Comparison of ENCODE assay signal across 1 cellular context in the genomic region with DNA sequence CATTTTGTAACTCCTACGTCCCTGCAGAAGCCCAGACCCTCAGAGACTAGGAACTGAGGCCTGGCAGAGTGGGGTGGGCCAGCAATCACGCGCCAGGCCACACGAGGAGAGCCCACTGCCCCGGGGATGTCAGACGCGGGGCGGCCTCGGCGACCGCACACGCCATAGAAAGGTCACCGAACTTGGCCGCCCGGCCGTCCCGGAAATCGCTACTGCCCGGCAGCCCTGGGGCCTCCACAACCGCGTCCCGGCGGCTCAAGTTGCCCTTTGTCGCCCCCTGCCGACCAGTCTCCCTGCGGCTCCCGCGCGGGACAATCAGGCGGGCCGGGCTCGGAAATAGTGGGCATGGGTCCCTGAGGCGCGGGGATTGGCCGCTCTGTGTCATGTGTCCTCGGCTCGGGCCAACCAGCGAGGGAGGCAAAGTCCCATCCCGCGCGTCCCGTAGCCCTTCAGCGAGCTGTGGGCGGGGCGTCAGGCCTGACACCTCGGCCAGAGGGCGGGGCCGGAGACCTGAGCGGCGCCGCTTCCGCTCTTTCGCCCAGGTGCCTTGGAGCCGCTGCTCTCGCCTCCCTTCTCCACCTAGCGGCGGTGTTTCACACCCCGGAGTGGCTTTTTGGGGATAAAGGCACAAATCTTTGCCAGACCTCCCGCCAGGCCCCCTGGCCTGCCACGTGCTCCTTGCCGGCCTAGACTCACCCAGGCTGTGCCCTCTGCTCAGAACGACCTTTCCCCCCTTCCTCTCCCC.
A peak's percentile ranks its signal among the peaks of the same experiment; 100 is the strongest.
TF ChIP-seq lines count a peak whose summit lies in the region.

No MANE protein-coding gene starts in this region.

TF ChIP-seq in K562, 482 proteins besides CTCF, POLR2A, EP300 and RAD21 (continued from another document and continues in another):
- no peak for TF ChIP-seq ZNF398 (CRISPR knock-in tag; IDR thresholded peaks at IDR 0.05)
- 0 out of 2 replicates have a peak, but pooled peaks have one; percentile 17 for TF ChIP-seq TAF7 (tag; IDR thresholded peaks at IDR 0.05)
- TF ChIP-seq, protein P1, sequence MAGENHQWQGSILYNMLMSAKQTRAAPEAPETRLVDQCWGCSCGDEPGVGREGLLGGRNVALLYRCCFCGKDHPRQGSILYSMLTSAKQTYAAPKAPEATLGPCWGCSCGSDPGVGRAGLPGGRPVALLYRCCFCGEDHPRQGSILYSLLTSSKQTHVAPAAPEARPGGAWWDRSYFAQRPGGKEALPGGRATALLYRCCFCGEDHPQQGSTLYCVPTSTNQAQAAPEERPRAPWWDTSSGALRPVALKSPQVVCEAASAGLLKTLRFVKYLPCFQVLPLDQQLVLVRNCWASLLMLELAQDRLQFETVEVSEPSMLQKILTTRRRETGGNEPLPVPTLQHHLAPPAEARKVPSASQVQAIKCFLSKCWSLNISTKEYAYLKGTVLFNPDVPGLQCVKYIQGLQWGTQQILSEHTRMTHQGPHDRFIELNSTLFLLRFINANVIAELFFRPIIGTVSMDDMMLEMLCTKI (IDR thresholded peaks at IDR 0.05; ENCODE audit: partially characterized antibody), result no peak
- TF ChIP-seq ZNF668 (CRISPR knock-in tag; IDR thresholded peaks at IDR 0.05), result no peak
- TF ChIP-seq EWSR1 (IDR thresholded peaks at IDR 0.05; ENCODE audit: borderline replicate concordance, low read depth, partially characterized antibody), result no peak
- TF ChIP-seq, protein P2, sequence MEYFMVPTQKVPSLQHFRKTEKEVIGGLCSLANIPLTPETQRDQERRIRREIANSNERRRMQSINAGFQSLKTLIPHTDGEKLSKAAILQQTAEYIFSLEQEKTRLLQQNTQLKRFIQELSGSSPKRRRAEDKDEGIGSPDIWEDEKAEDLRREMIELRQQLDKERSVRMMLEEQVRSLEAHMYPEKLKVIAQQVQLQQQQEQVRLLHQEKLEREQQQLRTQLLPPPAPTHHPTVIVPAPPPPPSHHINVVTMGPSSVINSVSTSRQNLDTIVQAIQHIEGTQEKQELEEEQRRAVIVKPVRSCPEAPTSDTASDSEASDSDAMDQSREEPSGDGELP (CRISPR knock-in tag; IDR thresholded peaks at IDR 0.05; ENCODE audit: borderline replicate concordance), result peak; percentile 89
- TF ChIP-seq CBX5 (IDR thresholded peaks at IDR 0.05; ENCODE audit: borderline replicate concordance, low read depth), result no peak
- TF ChIP-seq, protein P3, sequence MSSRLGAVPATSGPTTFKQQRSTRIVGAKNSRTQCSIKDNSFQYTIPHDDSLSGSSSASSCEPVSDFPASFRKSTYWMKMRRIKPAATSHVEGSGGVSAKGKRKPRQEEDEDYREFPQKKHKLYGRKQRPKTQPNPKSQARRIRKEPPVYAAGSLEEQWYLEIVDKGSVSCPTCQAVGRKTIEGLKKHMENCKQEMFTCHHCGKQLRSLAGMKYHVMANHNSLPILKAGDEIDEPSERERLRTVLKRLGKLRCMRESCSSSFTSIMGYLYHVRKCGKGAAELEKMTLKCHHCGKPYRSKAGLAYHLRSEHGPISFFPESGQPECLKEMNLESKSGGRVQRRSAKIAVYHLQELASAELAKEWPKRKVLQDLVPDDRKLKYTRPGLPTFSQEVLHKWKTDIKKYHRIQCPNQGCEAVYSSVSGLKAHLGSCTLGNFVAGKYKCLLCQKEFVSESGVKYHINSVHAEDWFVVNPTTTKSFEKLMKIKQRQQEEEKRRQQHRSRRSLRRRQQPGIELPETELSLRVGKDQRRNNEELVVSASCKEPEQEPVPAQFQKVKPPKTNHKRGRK (tag; IDR thresholded peaks at IDR 0.05), result no peak
- no peak for TF ChIP-seq DNMT1 (IDR thresholded peaks at IDR 0.05)
- TF ChIP-seq BMI1 (IDR thresholded peaks at IDR 0.05; ENCODE audit: low read length), result no peak
- TF ChIP-seq SOX6 (IDR thresholded peaks at IDR 0.05), result peak; percentile 66
- TF ChIP-seq TAL1 (IDR thresholded peaks at IDR 0.05), result no peak
- TF ChIP-seq, protein P4, sequence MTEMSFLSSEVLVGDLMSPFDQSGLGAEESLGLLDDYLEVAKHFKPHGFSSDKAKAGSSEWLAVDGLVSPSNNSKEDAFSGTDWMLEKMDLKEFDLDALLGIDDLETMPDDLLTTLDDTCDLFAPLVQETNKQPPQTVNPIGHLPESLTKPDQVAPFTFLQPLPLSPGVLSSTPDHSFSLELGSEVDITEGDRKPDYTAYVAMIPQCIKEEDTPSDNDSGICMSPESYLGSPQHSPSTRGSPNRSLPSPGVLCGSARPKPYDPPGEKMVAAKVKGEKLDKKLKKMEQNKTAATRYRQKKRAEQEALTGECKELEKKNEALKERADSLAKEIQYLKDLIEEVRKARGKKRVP (CRISPR knock-in tag; IDR thresholded peaks at IDR 0.05), result no peak
- 0 out of 2 replicates have a peak, but pooled peaks have one; percentile 56 for TF ChIP-seq SMARCC2 (IDR thresholded peaks at IDR 0.05; ENCODE audit: low read depth)
- no peak for TF ChIP-seq PATZ1 (CRISPR knock-in tag; IDR thresholded peaks at IDR 0.05; ENCODE audit: borderline replicate concordance)
- TF ChIP-seq, protein P5, sequence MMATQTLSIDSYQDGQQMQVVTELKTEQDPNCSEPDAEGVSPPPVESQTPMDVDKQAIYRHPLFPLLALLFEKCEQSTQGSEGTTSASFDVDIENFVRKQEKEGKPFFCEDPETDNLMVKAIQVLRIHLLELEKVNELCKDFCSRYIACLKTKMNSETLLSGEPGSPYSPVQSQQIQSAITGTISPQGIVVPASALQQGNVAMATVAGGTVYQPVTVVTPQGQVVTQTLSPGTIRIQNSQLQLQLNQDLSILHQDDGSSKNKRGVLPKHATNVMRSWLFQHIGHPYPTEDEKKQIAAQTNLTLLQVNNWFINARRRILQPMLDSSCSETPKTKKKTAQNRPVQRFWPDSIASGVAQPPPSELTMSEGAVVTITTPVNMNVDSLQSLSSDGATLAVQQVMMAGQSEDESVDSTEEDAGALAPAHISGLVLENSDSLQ (IDR thresholded peaks at IDR 0.05), result peak; percentile 81
- TF ChIP-seq MAFG (tag; conservative IDR thresholded peaks at IDR 0.05), result no peak
- no peak for TF ChIP-seq SMAD1 (IDR thresholded peaks at IDR 0.05; ENCODE audit: low read depth, low read length, partially characterized antibody)
- TF ChIP-seq, protein P6, sequence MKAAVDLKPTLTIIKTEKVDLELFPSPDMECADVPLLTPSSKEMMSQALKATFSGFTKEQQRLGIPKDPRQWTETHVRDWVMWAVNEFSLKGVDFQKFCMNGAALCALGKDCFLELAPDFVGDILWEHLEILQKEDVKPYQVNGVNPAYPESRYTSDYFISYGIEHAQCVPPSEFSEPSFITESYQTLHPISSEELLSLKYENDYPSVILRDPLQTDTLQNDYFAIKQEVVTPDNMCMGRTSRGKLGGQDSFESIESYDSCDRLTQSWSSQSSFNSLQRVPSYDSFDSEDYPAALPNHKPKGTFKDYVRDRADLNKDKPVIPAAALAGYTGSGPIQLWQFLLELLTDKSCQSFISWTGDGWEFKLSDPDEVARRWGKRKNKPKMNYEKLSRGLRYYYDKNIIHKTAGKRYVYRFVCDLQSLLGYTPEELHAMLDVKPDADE (conservative IDR thresholded peaks at IDR 0.05; ENCODE audit: control insufficient read depth, low read depth, low read length), result peak; percentile 61; the same call in 1 of the 2 replicates
- TF ChIP-seq ESRRA (IDR thresholded peaks at IDR 0.05; ENCODE audit: borderline replicate concordance, low read depth), result peak; percentile 78
- peak; percentile 39; the same call in 1 of the 2 replicates for TF ChIP-seq CBX1 (IDR thresholded peaks at IDR 0.05; ENCODE audit: low read depth)
- TF ChIP-seq TEAD1 (CRISPR knock-in tag; IDR thresholded peaks at IDR 0.05), result 0 out of 4 replicates have a peak, but pooled peaks of 1 of the 2 experiments have one; percentile 14
- TF ChIP-seq BRF1 (IDR thresholded peaks at IDR 0.05; ENCODE audit: borderline replicate concordance, extremely low read depth, insufficient read length), result no peak
- TF ChIP-seq ZNF282 (CRISPR knock-in tag; IDR thresholded peaks at IDR 0.05), result no peak
- peak; percentile 30; the same call in 1 of the 2 replicates for TF ChIP-seq CREM (IDR thresholded peaks at IDR 0.05; ENCODE audit: low read depth)
- TF ChIP-seq NONO (IDR thresholded peaks at IDR 0.05; ENCODE audit: low read depth in 2 of 2, low read length in 1 of 2), result no peak
- no peak for TF ChIP-seq TAF15 (IDR thresholded peaks at IDR 0.05; ENCODE audit: low read depth, low read length)
- TF ChIP-seq, protein P7, sequence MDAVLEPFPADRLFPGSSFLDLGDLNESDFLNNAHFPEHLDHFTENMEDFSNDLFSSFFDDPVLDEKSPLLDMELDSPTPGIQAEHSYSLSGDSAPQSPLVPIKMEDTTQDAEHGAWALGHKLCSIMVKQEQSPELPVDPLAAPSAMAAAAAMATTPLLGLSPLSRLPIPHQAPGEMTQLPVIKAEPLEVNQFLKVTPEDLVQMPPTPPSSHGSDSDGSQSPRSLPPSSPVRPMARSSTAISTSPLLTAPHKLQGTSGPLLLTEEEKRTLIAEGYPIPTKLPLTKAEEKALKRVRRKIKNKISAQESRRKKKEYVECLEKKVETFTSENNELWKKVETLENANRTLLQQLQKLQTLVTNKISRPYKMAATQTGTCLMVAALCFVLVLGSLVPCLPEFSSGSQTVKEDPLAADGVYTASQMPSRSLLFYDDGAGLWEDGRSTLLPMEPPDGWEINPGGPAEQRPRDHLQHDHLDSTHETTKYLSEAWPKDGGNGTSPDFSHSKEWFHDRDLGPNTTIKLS (IDR thresholded peaks at IDR 0.05; ENCODE audit: borderline replicate concordance, low read depth), result no peak; the same call in 1 of the 2 replicates
- 0 out of 2 replicates have a peak, but pooled peaks have one; percentile 34 for TF ChIP-seq ZBTB2 (IDR thresholded peaks at IDR 0.05)
- no peak for TF ChIP-seq MIER1 (IDR thresholded peaks at IDR 0.05; ENCODE audit: low read depth)
- no peak for TF ChIP-seq PBX2 (CRISPR knock-in tag; IDR thresholded peaks at IDR 0.05; ENCODE audit: low read depth)
- no peak for TF ChIP-seq PBX2 (tag; conservative IDR thresholded peaks at IDR 0.05; ENCODE audit: low read depth)
- TF ChIP-seq TOE1 (IDR thresholded peaks at IDR 0.05; ENCODE audit: borderline replicate concordance), result 0 out of 2 replicates have a peak, but pooled peaks have one; percentile 28
- TF ChIP-seq TOE1 (CRISPR knock-in tag; IDR thresholded peaks at IDR 0.05; ENCODE audit: borderline replicate concordance, low read depth), result no peak
- no peak for TF ChIP-seq KDM2B (CRISPR knock-in tag; IDR thresholded peaks at IDR 0.05)
- TF ChIP-seq RBBP5 (IDR thresholded peaks at IDR 0.05; ENCODE audit: borderline replicate concordance, insufficient read depth, low read length, poor library complexity, severe bottlenecking), result peak; percentile 53
